In genomic region chr2:73264783-73265182, GRCh38 we compare ENCODE assay signal across 22 cellular contexts. TPM values are rescaled to one million over a fixed set of nuclear protein-coding genes. Genes with fewer than 3 reads are reported as not detected.
DNase-seq lines count a peak whose midpoint lies in the region; ATAC-seq and TF ChIP-seq lines count a peak whose summit lies in the region.
"Had no signal": no experiment of that assay in that cellular context is flagged by ENCODE, and none has a peak within 500 bp of the region (broad histone marks: within the 10 kb centered on the region; RNA-seq: fewer than 3 reads in every experiment).

No MANE protein-coding gene starts in this region.

- no peak overlapping the region for H3K27ac Mint-ChIP-seq in T-cell
- H3K27ac Mint-ChIP-seq: CD4-positive, alpha-beta T cell; HFFc6 had no signal

- ATAC-seq in GM19351 (IDR thresholded peaks at IDR 0.05; ENCODE audit: unreplicated experiment) (no peak), T-cell (replicated peaks in 1 of 4) (no peak)
- ATAC-seq: A549 had no signal

- H3K4me3 Mint-ChIP-seq in T-cell, result no peak overlapping the region
- H3K4me3 Mint-ChIP-seq: CD14-positive monocyte; CD4-positive, alpha-beta T cell; CD8-positive, alpha-beta memory T cell; HFFc6 had no signal

- peaks cover 10% of the 10 kb centered on the region for H3K4me1 ChIP-seq in hepatocyte (ENCODE audit: insufficient read depth)
- H3K4me1 ChIP-seq: BE2C, HAP-1 had no signal

- no peak for TF ChIP-seq RAD21 in Ishikawa (IDR thresholded peaks at IDR 0.05; ENCODE audit: low read depth)

- peaks cover 8% of the 10 kb centered on the region for H3K36me3 Mint-ChIP-seq in T-cell

- CTCF ChIA-PET in T-cell (lab: Charles Lee), result interaction anchor here in 1 of 2 donors (0.5 kb wide), 1 partner anchor 397 kb away, joined by 3 read pairs; no protein-coding TSS in a partner anchor

- TF ChIP-seq CTCF in hepatocyte (IDR thresholded peaks at IDR 0.05; ENCODE audit: poor library complexity), result no peak

- H3K9me3 Mint-ChIP-seq in T-cell, result no peaks in the 10 kb centered on the region
- H3K9me3 Mint-ChIP-seq: CD4-positive, alpha-beta T cell; HFFc6 had no signal

- peaks cover 23% of the 10 kb centered on the region for H3K27me3 ChIP-seq in hepatocyte
- H3K27me3 ChIP-seq: BE2C; BLaER1 treated with 17β-estradiol and CSF1 and Interleukin-3, amounts not matched to agents 10 nM and 100 nM had no signal

- DNase-seq in mesenteric fat pad (ENCODE audit: low spot score), result peak; percentile 51
- DNase-seq in posterior vena cava (ENCODE audit: low spot score), result peak; percentile 40
- DNase-seq in hepatocyte (ENCODE audit: low spot score), result no peak
- no peak for DNase-seq in T-cell
- DNase-seq: 8988T; ACHN; AML-193; BE2C; CD4-positive, alpha-beta T cell; CD8-positive, alpha-beta memory T cell; DMS 273 treated with DMSO at 0.1 percent for 48 hours; DMS79; EL; GDM1; GOT3; HFFc6 had no signal

- H3K27me3 Mint-ChIP-seq in T-cell, result no peaks in the 10 kb centered on the region
- H3K27me3 Mint-ChIP-seq: CD4-positive, alpha-beta T cell; CD8-positive, alpha-beta memory T cell had no signal

- 91% methylated on average over 4 of the region's 4 CpGs for WGBS in hepatocyte (ENCODE audit: low lambda C conversion rate, missing lambda C conversion rate)

- H3K4me1 Mint-ChIP-seq in T-cell, result peaks cover 15 to 24% (median 20%) of the 10 kb centered on the region in 3 donors

- no peak overlapping the region for H3K4me2 ChIP-seq in hepatocyte
- H3K4me2 ChIP-seq: A549; BLaER1 treated with 17β-estradiol and CSF1 and Interleukin-3, amounts not matched to agents 10 nM and 100 nM had no signal

- H2AFZ ChIP-seq in hepatocyte, result no peak overlapping the region

- no peaks in the 10 kb centered on the region for H3K36me3 ChIP-seq in hepatocyte (replicated peaks; ENCODE audit: insufficient read depth, low read depth)
- H3K36me3 ChIP-seq: BE2C had no signal

- no peak overlapping the region for H3K4me3 ChIP-seq in hepatocyte
- H3K4me3 ChIP-seq: A549; BLaER1 treated with 17β-estradiol and CSF1 and Interleukin-3, amounts not matched to agents 10 nM and 100 nM; HAP-1 had no signal

- intact Hi-C loops in posterior vena cava (cut with DNase I), result no loop called here

- no peak for TF ChIP-seq EP300 in Ishikawa (IDR thresholded peaks at IDR 0.05; ENCODE audit: borderline replicate concordance)

- POLR2A ChIA-PET in T-cell (lab: Charles Lee), result no interaction called here

- no peaks in the 10 kb centered on the region for H4K20me1 ChIP-seq in hepatocyte (ENCODE audit: insufficient read depth, poor library complexity, severe bottlenecking)

- no peak overlapping the region for H3K27ac ChIP-seq in hepatocyte
- H3K27ac ChIP-seq: A549; BLaER1 treated with 17β-estradiol and CSF1 and Interleukin-3, amounts not matched to agents 10 nM and 100 nM had no signal

- no peaks in the 10 kb centered on the region for H3K9me3 ChIP-seq in hepatocyte (ENCODE audit: low read depth)
- H3K9me3 ChIP-seq: A549; BE2C; BLaER1 treated with 17β-estradiol and CSF1 and Interleukin-3, amounts not matched to agents 10 nM and 100 nM; HAP-1 had no signal

- no peaks in the 10 kb centered on the region for H3K79me2 ChIP-seq in hepatocyte

- no peaks in the 10 kb centered on the region for H3K9me2 ChIP-seq in hepatocyte (replicated peaks; ENCODE audit: insufficient read depth)

TF ChIP-seq in Ishikawa, 13 proteins besides CTCF, POLR2A, EP300 and RAD21:
- TF ChIP-seq TAF1 (IDR thresholded peaks at IDR 0.05; ENCODE audit: low read depth) (no peak), CEBPB (IDR thresholded peaks at IDR 0.05) (0 out of 2 replicates have a peak, but pooled peaks have one; percentile 14)

RNA-seq across cellular contexts. Expression of gene FBXO41, which starts 19.5 kb away (rescaled TPM):
- total RNA-seq in mesenteric fat pad (1.7 TPM), posterior vena cava (1 to 10 TPM; 1.4 to 1.8 TPM), hepatocyte (0.92 and 2.1 TPM in 2 replicates), T-cell (10 to 100 TPM; 17.6 to 23.7 (median 19.6) TPM)
- polyA plus RNA-seq in hepatocyte, result 1.2 and 1.3 TPM in 2 replicates

RNA-seq across cellular contexts. Expression of gene EGR4, which starts 28.6 kb away (rescaled TPM):
- not detected for total RNA-seq in mesenteric fat pad
- total RNA-seq in posterior vena cava, result not detected
- 0.23 TPM in 1 of 2 replicates, not detected in the other for total RNA-seq in hepatocyte
- 0.78 and 1.9 TPM in 2 replicates for polyA plus RNA-seq in hepatocyte
- under 1 TPM in 4 of 5 donors, not detected in 1; 0.09 to 0.35 (median 0.19) TPM for total RNA-seq in T-cell
- total RNA-seq: HFFc6 had no signal
- polyA plus RNA-seq: CD8-positive, alpha-beta memory T cell had no signal

RNA-seq across cellular contexts. Expression of gene CCT7, which starts 30.7 kb away (rescaled TPM):
- 190 TPM for total RNA-seq in mesenteric fat pad
- total RNA-seq in posterior vena cava, result 100 to 1,000 TPM; 190 to 234 TPM
- total RNA-seq in hepatocyte, result 195 and 197 TPM in 2 replicates
- polyA plus RNA-seq in hepatocyte, result 190 TPM in 2 replicates
- total RNA-seq in T-cell, result 100 to 1,000 TPM; 120 to 210 (median 193) TPM

RNA-seq across cellular contexts. Expression of gene PRADC1, which starts 31.7 kb away (rescaled TPM):
- total RNA-seq in mesenteric fat pad, result 31.1 TPM
- total RNA-seq in posterior vena cava, result 10 to 100 TPM; 16.8 to 23.5 TPM
- total RNA-seq in hepatocyte, result 26.9 and 36.6 TPM in 2 replicates
- polyA plus RNA-seq in hepatocyte, result 31.6 and 39.7 TPM in 2 replicates
- total RNA-seq in T-cell, result 1 to 10 TPM; 6.1 to 9.9 (median 6.4) TPM

RNA-seq across cellular contexts. Expression of gene SMYD5, which starts 50.7 kb away (rescaled TPM):
- 25.1 TPM for total RNA-seq in mesenteric fat pad
- total RNA-seq in posterior vena cava, result 10 to 100 TPM; 17.1 to 20.8 TPM
- 15.5 and 28.3 TPM in 2 replicates for total RNA-seq in hepatocyte
- 10.0 and 16.9 TPM in 2 replicates for polyA plus RNA-seq in hepatocyte
- total RNA-seq in T-cell, result 10 to 100 TPM; 38.2 to 56.9 (median 44.5) TPM

Comparison
In these comparisons a context has a peak if more than half of its experiments do, and no peak if none do; other contexts are left out.
1. DNase-seq: peak in mesenteric fat pad (single experiment) and posterior vena cava (single experiment); none in hepatocyte (single experiment) and T-cell (0 of 34).